ENCODE assay signal across 24 cellular contexts in the genomic region with DNA sequence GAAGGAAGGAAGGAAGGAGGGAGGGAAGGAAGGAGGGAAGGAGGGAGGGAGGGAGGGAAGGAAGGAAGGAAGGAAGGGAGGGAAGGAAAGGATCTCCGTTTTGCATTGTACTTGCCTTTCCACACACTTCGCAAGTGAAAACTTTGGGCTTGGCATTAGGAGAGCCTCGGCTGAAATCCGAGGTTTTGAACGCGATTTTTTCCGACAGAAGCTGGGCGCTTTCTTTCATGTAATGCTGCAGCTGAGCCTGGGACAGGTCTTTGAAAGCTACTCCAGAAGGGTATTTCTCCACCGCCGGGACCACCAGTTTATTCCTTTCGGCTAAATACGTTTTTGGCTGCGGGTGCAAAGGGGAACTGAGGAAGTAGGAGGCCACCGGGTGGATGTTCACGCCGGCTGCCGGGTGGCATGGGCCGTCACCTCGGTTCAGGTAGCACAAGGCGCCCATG. TPM values are rescaled to one million over a fixed set of nuclear protein-coding genes. Genes with fewer than 3 reads are reported as not detected.
DNase-seq lines count a peak whose midpoint lies in the region; ATAC-seq and TF ChIP-seq lines count a peak whose summit lies in the region.
"Had no signal": no experiment of that assay in that cellular context is flagged by ENCODE, and none has a peak within 500 bp of the region (broad histone marks: within the 10 kb centered on the region; RNA-seq: fewer than 3 reads in every experiment).

No MANE protein-coding gene starts in this region.

- no peak for ATAC-seq in HG02973 (IDR thresholded peaks at IDR 0.05; ENCODE audit: unreplicated experiment)
- ATAC-seq: CD8-positive, alpha-beta T cell; heart left ventricle; natural killer cell treated with Interleukin-12 subunit alpha and Interleukin-12 subunit beta and Interleukin-15 and Interleukin-18, amount 100 ng/mL, for 72 hours; T-helper 17 cell had no signal

- peaks cover 97% of the 10 kb centered on the region for H3K79me2 ChIP-seq in neural cell (replicated peaks; ENCODE audit: insufficient read depth, low read length)

- H3K9me2 ChIP-seq in neural cell (ENCODE audit: insufficient read depth, low read length) = no peaks in the 10 kb centered on the region

- H3K27ac ChIP-seq in A673 (ENCODE audit: low read depth, low read length, poor library complexity, severe bottlenecking) (peak overlapping the region; percentile 100), coronary artery (no peak overlapping the region), neural cell (ENCODE audit: low read length) (no peak overlapping the region)
- H3K27ac ChIP-seq: heart left ventricle, VCaP had no signal

- H3K36me3 ChIP-seq in A673 (ENCODE audit: insufficient read depth, low read length, poor library complexity, severe bottlenecking) (peaks cover 38% of the 10 kb centered on the region), ES-I3 (ENCODE audit: insufficient read depth, low read length) (no peaks in the 10 kb centered on the region), neural cell (ENCODE audit: insufficient read depth, low read length) (no peaks in the 10 kb centered on the region)
- H3K36me3 ChIP-seq: heart left ventricle had no signal

- H3K4me1 ChIP-seq in A673 (ENCODE audit: insufficient read depth, low read length, poor library complexity, severe bottlenecking) (peaks cover 10% of the 10 kb centered on the region), ES-I3 (ENCODE audit: insufficient read depth, low read length) (peaks cover 11% of the 10 kb centered on the region; the same call in 1 of the 2 replicates)

- H4K20me1 ChIP-seq in neural cell (ENCODE audit: insufficient read depth) = no peaks in the 10 kb centered on the region

- no peak for TF ChIP-seq EP300 in neural cell (conservative IDR thresholded peaks at IDR 0.05; ENCODE audit: poor library complexity, severe bottlenecking)

- no peak for TF ChIP-seq CTCF in A673 (conservative IDR thresholded peaks at IDR 0.05; ENCODE audit: low read depth, low read length)
- no peak for TF ChIP-seq CTCF in coronary artery (IDR thresholded peaks at IDR 0.05)
- TF ChIP-seq CTCF in neural cell (IDR thresholded peaks at IDR 0.05; ENCODE audit: poor library complexity, severe bottlenecking) = no peak

- peak overlapping the region; percentile 84 for H3K4me3 ChIP-seq in A673 (ENCODE audit: low read depth, low read length, poor library complexity, severe bottlenecking)
- peak overlapping the region; percentile 55 for H3K4me3 ChIP-seq in coronary artery
- H3K4me3 ChIP-seq in neural cell (ENCODE audit: low read length) = peak overlapping the region; percentile 86

- H3K9ac ChIP-seq in ES-I3 (ENCODE audit: low read depth, low read length) = peak overlapping the region; percentile 39
- peak overlapping the region; percentile 9 for H3K9ac ChIP-seq in neural cell (ENCODE audit: low read length)

- DNase-seq in A673 (ENCODE audit: low spot score) (peak; percentile 91), coronary artery (ENCODE audit: low spot score) (no peak), iPS-NIHi7 (ENCODE audit: extremely low spot score) (no peak), NCI-H446 treated with DMSO at 0.1 percent for 48 hours (lab: John Stamatoyannopoulos, UW) (no peak)
- DNase-seq: activated gamma-delta T cell treated with Interleukin-2 at 50 U/mL for 16 hours; activated T-cell treated with anti-CD3 and anti-CD28 coated beads for 4 hours; anterior cingulate cortex; CD8-positive, alpha-beta T cell; effector CD8-positive, alpha-beta T cell; heart left ventricle; NCI-H1092; NCI-H2081; OCI-M1; SIG-M5; T-helper 17 cell had no signal

- TF ChIP-seq RAD21 in neural cell (conservative IDR thresholded peaks at IDR 0.05) = no peak

- no peaks in the 10 kb centered on the region for H3F3A ChIP-seq in neural cell (ENCODE audit: insufficient read depth, low read length, poor library complexity, severe bottlenecking)

- no peak overlapping the region for H2AFZ ChIP-seq in neural cell (ENCODE audit: low read depth, low read length)

- intact Hi-C loops in A673 (cut with micrococcal nuclease; ENCODE audit: unreplicated experiment) = loop anchor here (2.0 to 5.0 kb wide), 10 partner anchors 81 to 1729 kb away; a partner anchor contains a TSS

- no TSS peak for BruUV-seq in A673 (replicated peaks; lab: Mats Ljungman, UMichigan)

- H3K9me3 ChIP-seq in A673 (ENCODE audit: low read depth, low read length, poor library complexity, severe bottlenecking) (no peaks in the 10 kb centered on the region), ES-I3 (ENCODE audit: control insufficient read depth, insufficient read depth, low read length) (no peaks in the 10 kb centered on the region), neural cell (ENCODE audit: low read length) (no peaks in the 10 kb centered on the region)
- H3K9me3 ChIP-seq: heart left ventricle had no signal

- H3K4me2 ChIP-seq in neural cell (ENCODE audit: low read length) = no peak overlapping the region

- H3K27me3 ChIP-seq in A673 (replicated peaks; ENCODE audit: insufficient read depth, low read depth, low read length, poor library complexity) (no peaks in the 10 kb centered on the region), neural cell (ENCODE audit: insufficient read depth, low read depth, low read length) (peaks cover 97% of the 10 kb centered on the region)

- CTCF ChIA-PET in A673 (lab: Charles Lee) = no interaction called here

- POLR2A ChIA-PET in A673 (lab: Charles Lee; ENCODE audit: low non-redundant PET) = no interaction called here

TF ChIP-seq in neural cell, 6 proteins besides CTCF, POLR2A, EP300 and RAD21:
- TF ChIP-seq POLR2AphosphoS5 (IDR thresholded peaks at IDR 0.05) (no peak), SMC3 (conservative IDR thresholded peaks at IDR 0.05; ENCODE audit: poor library complexity) (no peak), EZH2 (IDR thresholded peaks at IDR 0.05; ENCODE audit: borderline replicate concordance, insufficient read depth, low read length, poor library complexity, severe bottlenecking) (no peak), TAF1 (IDR thresholded peaks at IDR 0.05; ENCODE audit: low read depth) (no peak), MXI1 (conservative IDR thresholded peaks at IDR 0.05; ENCODE audit: poor library complexity, severe bottlenecking) (no peak)
- TF ChIP-seq, protein P1, sequence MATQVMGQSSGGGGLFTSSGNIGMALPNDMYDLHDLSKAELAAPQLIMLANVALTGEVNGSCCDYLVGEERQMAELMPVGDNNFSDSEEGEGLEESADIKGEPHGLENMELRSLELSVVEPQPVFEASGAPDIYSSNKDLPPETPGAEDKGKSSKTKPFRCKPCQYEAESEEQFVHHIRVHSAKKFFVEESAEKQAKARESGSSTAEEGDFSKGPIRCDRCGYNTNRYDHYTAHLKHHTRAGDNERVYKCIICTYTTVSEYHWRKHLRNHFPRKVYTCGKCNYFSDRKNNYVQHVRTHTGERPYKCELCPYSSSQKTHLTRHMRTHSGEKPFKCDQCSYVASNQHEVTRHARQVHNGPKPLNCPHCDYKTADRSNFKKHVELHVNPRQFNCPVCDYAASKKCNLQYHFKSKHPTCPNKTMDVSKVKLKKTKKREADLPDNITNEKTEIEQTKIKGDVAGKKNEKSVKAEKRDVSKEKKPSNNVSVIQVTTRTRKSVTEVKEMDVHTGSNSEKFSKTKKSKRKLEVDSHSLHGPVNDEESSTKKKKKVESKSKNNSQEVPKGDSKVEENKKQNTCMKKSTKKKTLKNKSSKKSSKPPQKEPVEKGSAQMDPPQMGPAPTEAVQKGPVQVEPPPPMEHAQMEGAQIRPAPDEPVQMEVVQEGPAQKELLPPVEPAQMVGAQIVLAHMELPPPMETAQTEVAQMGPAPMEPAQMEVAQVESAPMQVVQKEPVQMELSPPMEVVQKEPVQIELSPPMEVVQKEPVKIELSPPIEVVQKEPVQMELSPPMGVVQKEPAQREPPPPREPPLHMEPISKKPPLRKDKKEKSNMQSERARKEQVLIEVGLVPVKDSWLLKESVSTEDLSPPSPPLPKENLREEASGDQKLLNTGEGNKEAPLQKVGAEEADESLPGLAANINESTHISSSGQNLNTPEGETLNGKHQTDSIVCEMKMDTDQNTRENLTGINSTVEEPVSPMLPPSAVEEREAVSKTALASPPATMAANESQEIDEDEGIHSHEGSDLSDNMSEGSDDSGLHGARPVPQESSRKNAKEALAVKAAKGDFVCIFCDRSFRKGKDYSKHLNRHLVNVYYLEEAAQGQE (IDR thresholded peaks at IDR 0.05; ENCODE audit: borderline replicate concordance) = no peak

RNA-seq across cellular contexts. Expression of a gene that starts 1.0 kb away (rescaled TPM):
- 85.9 and 114 TPM in 2 replicates for total RNA-seq in A673 (2021)
- polyA plus RNA-seq in neural cell = 0.78 and 1.1 TPM in 2 replicates
- 1.3 and 2.9 TPM in 2 replicates for polyA minus RNA-seq in neural cell
- total RNA-seq: CD8-positive, alpha-beta T cell; HT1080; LHCN-M2; mesenteric fat pad; natural killer cell treated with Interleukin-12 subunit alpha and Interleukin-12 subunit beta and Interleukin-15 and Interleukin-18, amount 100 ng/mL, for 72 hours; pulmonary artery endothelial cell; T-helper 17 cell had no signal
- polyA plus RNA-seq: heart left ventricle had no signal
